In the genomic region with DNA sequence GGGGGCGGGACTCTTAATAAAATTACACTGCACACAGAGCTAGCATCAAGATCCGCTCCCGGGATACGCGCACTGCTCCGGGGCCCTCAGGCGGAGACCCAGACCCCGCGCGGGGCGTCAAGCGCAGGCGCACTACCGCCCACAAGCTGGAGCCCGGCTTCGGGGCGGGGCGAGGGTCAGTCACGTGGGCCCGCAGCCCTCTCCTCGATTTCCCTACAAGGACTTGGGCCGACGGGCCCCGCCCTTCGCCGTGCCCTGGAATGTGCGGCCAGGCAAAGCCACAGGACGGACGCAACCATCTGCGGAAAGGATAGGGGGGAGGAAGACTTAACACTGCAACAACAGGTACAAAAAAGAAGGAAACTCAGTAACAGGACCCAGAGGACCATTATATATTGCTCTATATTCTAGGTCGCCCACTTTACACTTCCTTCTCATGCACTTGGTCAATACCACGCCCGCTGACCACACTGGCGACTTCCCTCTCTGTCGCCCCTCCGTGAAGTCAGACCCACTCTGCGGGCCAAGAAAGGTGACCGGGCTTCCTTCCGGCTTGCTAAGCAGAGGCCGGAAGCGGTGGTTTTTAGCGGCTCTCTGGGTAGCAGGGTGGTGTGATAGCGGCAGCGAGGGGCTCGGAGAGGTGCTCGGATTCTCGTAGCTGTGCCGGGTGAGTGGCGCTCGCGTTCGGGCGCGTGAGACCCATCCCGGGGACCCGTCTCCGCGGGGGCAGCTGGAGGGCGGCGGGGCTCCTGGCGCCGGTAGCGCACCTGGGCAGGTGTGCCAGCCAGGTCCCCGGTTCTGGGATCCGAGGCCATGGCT, we compare ENCODE assay signal across 1 cellular context.
TF ChIP-seq lines count a peak whose summit lies in the region.

Gene MYL12A (plus strand): TSS at position 559 of the 819 bp plus-strand sequence. CDS start 5,447 bp downstream, outside the sequence.

TF ChIP-seq in HepG2, 621 proteins besides CTCF, POLR2A, EP300 and RAD21 (continued from another document and continues in another):
- TF ChIP-seq, protein P1, sequence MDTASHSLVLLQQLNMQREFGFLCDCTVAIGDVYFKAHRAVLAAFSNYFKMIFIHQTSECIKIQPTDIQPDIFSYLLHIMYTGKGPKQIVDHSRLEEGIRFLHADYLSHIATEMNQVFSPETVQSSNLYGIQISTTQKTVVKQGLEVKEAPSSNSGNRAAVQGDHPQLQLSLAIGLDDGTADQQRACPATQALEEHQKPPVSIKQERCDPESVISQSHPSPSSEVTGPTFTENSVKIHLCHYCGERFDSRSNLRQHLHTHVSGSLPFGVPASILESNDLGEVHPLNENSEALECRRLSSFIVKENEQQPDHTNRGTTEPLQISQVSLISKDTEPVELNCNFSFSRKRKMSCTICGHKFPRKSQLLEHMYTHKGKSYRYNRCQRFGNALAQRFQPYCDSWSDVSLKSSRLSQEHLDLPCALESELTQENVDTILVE (CRISPR knock-in tag; IDR thresholded peaks at IDR 0.05) = peak; percentile 68; the same call in 1 of the 2 replicates
- TF ChIP-seq GLI4 (CRISPR knock-in tag; IDR thresholded peaks at IDR 0.05; ENCODE audit: borderline replicate concordance) (no peak), NCOR1 (IDR thresholded peaks at IDR 0.05; ENCODE audit: borderline replicate concordance, low read length) (peak; percentile 19; the same call in 1 of the 2 replicates), HDAC2 (CRISPR knock-in tag; IDR thresholded peaks at IDR 0.05) (peak; percentile 24), GPBP1L1 (CRISPR knock-in tag; IDR thresholded peaks at IDR 0.05) (no peak), GMEB1 (CRISPR knock-in tag; IDR thresholded peaks at IDR 0.05; ENCODE audit: borderline replicate concordance) (peak; percentile 47; the same call in 1 of the 2 replicates), TOPORS (CRISPR knock-in tag; IDR thresholded peaks at IDR 0.05) (peak; percentile 89), HNRNPL (IDR thresholded peaks at IDR 0.05; ENCODE audit: low read depth, low read length) (no peak), ZNF496 (CRISPR knock-in tag; IDR thresholded peaks at IDR 0.05; ENCODE audit: insufficient replicate concordance) (no peak), DMAP1 (CRISPR knock-in tag; IDR thresholded peaks at IDR 0.05) (peak; percentile 90), MZF1 (CRISPR knock-in tag; IDR thresholded peaks at IDR 0.05; ENCODE audit: borderline replicate concordance) (no peak), ZNF724P (CRISPR knock-in tag; IDR thresholded peaks at IDR 0.05; ENCODE audit: borderline replicate concordance) (no peak), ZBTB38 (CRISPR knock-in tag; IDR thresholded peaks at IDR 0.05) (no peak; the same call in 1 of the 2 replicates), TEAD3 (CRISPR knock-in tag; optimal IDR thresholded peaks at IDR 0.05; ENCODE audit: borderline replicate concordance) (peak; percentile 99), ZBTB1 (CRISPR knock-in tag; IDR thresholded peaks at IDR 0.05; ENCODE audit: borderline replicate concordance) (no peak), ZFP37 (CRISPR knock-in tag; IDR thresholded peaks at IDR 0.05; ENCODE audit: borderline replicate concordance) (no peak), ZZZ3 (CRISPR knock-in tag; IDR thresholded peaks at IDR 0.05; ENCODE audit: borderline replicate concordance) (no peak), MTA1 (CRISPR knock-in tag; IDR thresholded peaks at IDR 0.05; ENCODE audit: borderline replicate concordance) (peak; percentile 79; the same call in 1 of the 2 replicates), KLF15 (CRISPR knock-in tag; IDR thresholded peaks at IDR 0.05; ENCODE audit: borderline replicate concordance) (no peak), ZNF331 (CRISPR knock-in tag; IDR thresholded peaks at IDR 0.05) (peak; percentile 72), SRSF9 (IDR thresholded peaks at IDR 0.05; ENCODE audit: borderline replicate concordance, insufficient read depth, low read depth, low read length, poor library complexity, severe bottlenecking) (no peak), TFDP1 (CRISPR knock-in tag; IDR thresholded peaks at IDR 0.05; ENCODE audit: borderline replicate concordance) (peak; percentile 34; the same call in 1 of the 2 replicates), ZSCAN25 (CRISPR knock-in tag; IDR thresholded peaks at IDR 0.05) (no peak), MEF2D (CRISPR knock-in tag; IDR thresholded peaks at IDR 0.05) (no peak; the same call in 1 of the 2 replicates), PTBP1 (IDR thresholded peaks at IDR 0.05; ENCODE audit: low read depth, low read length, poor library complexity, severe bottlenecking) (peak; percentile 73), ZNF550 (CRISPR knock-in tag; IDR thresholded peaks at IDR 0.05; ENCODE audit: borderline replicate concordance) (no peak), ZIK1 (CRISPR knock-in tag; IDR thresholded peaks at IDR 0.05; ENCODE audit: borderline replicate concordance, low read depth) (no peak; the same call in 1 of the 2 replicates), ZBTB42 (CRISPR knock-in tag; IDR thresholded peaks at IDR 0.05) (no peak; the same call in 1 of the 2 replicates), ARID3A (IDR thresholded peaks at IDR 0.05; ENCODE audit: low read depth, low read length) (peak; percentile 56; the same call in 1 of the 2 replicates), ZNF883 (CRISPR knock-in tag; IDR thresholded peaks at IDR 0.05; ENCODE audit: not compliant biosample characterization) (no peak), ZNF510 (CRISPR knock-in tag; IDR thresholded peaks at IDR 0.05; ENCODE audit: low read depth) (no peak), BRF2 (CRISPR knock-in tag; IDR thresholded peaks at IDR 0.05) (peak; percentile 78; the same call in 1 of the 2 replicates), ZNF350 (CRISPR knock-in tag; IDR thresholded peaks at IDR 0.05; ENCODE audit: borderline replicate concordance, low read depth) (0 out of 2 replicates have a peak, but pooled peaks have one; percentile 30), JUNB (CRISPR knock-in tag; IDR thresholded peaks at IDR 0.05; ENCODE audit: borderline replicate concordance) (no peak)
- TF ChIP-seq, protein P2, sequence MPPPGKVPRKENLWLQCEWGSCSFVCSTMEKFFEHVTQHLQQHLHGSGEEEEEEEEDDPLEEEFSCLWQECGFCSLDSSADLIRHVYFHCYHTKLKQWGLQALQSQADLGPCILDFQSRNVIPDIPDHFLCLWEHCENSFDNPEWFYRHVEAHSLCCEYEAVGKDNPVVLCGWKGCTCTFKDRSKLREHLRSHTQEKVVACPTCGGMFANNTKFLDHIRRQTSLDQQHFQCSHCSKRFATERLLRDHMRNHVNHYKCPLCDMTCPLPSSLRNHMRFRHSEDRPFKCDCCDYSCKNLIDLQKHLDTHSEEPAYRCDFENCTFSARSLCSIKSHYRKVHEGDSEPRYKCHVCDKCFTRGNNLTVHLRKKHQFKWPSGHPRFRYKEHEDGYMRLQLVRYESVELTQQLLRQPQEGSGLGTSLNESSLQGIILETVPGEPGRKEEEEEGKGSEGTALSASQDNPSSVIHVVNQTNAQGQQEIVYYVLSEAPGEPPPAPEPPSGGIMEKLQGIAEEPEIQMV (CRISPR knock-in tag; IDR thresholded peaks at IDR 0.05; ENCODE audit: low read depth) = 0 out of 2 replicates have a peak, but pooled peaks have one; percentile 4
- TF ChIP-seq, protein P3, sequence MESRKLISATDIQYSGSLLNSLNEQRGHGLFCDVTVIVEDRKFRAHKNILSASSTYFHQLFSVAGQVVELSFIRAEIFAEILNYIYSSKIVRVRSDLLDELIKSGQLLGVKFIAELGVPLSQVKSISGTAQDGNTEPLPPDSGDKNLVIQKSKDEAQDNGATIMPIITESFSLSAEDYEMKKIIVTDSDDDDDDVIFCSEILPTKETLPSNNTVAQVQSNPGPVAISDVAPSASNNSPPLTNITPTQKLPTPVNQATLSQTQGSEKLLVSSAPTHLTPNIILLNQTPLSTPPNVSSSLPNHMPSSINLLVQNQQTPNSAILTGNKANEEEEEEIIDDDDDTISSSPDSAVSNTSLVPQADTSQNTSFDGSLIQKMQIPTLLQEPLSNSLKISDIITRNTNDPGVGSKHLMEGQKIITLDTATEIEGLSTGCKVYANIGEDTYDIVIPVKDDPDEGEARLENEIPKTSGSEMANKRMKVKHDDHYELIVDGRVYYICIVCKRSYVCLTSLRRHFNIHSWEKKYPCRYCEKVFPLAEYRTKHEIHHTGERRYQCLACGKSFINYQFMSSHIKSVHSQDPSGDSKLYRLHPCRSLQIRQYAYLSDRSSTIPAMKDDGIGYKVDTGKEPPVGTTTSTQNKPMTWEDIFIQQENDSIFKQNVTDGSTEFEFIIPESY (CRISPR knock-in tag; IDR thresholded peaks at IDR 0.05) = peak; percentile 31; the same call in 1 of the 2 replicates
- TF ChIP-seq, protein P4, sequence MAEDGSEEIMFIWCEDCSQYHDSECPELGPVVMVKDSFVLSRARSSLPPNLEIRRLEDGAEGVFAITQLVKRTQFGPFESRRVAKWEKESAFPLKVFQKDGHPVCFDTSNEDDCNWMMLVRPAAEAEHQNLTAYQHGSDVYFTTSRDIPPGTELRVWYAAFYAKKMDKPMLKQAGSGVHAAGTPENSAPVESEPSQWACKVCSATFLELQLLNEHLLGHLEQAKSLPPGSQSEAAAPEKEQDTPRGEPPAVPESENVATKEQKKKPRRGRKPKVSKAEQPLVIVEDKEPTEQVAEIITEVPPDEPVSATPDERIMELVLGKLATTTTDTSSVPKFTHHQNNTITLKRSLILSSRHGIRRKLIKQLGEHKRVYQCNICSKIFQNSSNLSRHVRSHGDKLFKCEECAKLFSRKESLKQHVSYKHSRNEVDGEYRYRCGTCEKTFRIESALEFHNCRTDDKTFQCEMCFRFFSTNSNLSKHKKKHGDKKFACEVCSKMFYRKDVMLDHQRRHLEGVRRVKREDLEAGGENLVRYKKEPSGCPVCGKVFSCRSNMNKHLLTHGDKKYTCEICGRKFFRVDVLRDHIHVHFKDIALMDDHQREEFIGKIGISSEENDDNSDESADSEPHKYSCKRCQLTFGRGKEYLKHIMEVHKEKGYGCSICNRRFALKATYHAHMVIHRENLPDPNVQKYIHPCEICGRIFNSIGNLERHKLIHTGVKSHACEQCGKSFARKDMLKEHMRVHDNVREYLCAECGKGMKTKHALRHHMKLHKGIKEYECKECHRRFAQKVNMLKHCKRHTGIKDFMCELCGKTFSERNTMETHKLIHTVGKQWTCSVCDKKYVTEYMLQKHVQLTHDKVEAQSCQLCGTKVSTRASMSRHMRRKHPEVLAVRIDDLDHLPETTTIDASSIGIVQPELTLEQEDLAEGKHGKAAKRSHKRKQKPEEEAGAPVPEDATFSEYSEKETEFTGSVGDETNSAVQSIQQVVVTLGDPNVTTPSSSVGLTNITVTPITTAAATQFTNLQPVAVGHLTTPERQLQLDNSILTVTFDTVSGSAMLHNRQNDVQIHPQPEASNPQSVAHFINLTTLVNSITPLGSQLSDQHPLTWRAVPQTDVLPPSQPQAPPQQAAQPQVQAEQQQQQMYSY (CRISPR knock-in tag; IDR thresholded peaks at IDR 0.05) = 0 out of 2 replicates have a peak, but pooled peaks have one; percentile 29
- TF ChIP-seq, protein P5, sequence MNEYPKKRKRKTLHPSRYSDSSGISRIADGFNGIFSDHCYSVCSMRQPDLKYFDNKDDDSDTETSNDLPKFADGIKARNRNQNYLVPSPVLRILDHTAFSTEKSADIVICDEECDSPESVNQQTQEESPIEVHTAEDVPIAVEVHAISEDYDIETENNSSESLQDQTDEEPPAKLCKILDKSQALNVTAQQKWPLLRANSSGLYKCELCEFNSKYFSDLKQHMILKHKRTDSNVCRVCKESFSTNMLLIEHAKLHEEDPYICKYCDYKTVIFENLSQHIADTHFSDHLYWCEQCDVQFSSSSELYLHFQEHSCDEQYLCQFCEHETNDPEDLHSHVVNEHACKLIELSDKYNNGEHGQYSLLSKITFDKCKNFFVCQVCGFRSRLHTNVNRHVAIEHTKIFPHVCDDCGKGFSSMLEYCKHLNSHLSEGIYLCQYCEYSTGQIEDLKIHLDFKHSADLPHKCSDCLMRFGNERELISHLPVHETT (CRISPR knock-in tag; conservative IDR thresholded peaks at IDR 0.05) = no peak
